ENCODE assay signal across 23 cellular contexts in genomic region chr20:57124346-57124745, GRCh38.
"Had no signal": no experiment of that assay in that cellular context is flagged by ENCODE, and none has a peak within 500 bp of the region (broad histone marks: within the 10 kb centered on the region; RNA-seq: fewer than 3 reads in every experiment).

No MANE protein-coding gene starts in this region.

- H3K27ac ChIP-seq: heart left ventricle, neutrophil, ovary, prostate gland, testis, uterus, WERI-Rb-1 had no signal

- H3K27me3 ChIP-seq: ovary, testis, uterus had no signal

- H3K4me1 ChIP-seq: prostate gland, uterus had no signal

- H3K9me3 ChIP-seq: heart left ventricle, neutrophil, ovary, prostate gland, testis, uterus had no signal

- ATAC-seq: activated CD8-positive, alpha-beta memory T cell treated with anti-CD3 and anti-CD28 coated beads, Interleukin-2, amount 10 ng/mL, durations not matched to agents 7 days and 5 days; activated CD8-positive, alpha-beta T cell treated with anti-CD3 and anti-CD28 coated beads for 36 hours; heart left ventricle; left cardiac atrium; natural killer cell treated with Interleukin-12 subunit alpha and Interleukin-12 subunit beta and Interleukin-15 and Interleukin-18, amount 100 ng/mL, for 72 hours had no signal

- DNase-seq: activated CD4-positive, alpha-beta T cell treated with anti-CD3 and anti-CD28 coated beads, Interleukin-2, amount 10 ng/mL, durations not matched to agents 7 days and 5 days; activated CD4-positive, CD25-positive, alpha-beta regulatory T cell treated with anti-CD3 and anti-CD28 coated beads, Interleukin-2, amount 50 U/mL, for 72 hours; activated CD8-positive, alpha-beta memory T cell treated with anti-CD3 and anti-CD28 coated beads, Interleukin-2, amount 10 ng/mL, durations not matched to agents 7 days and 5 days; activated CD8-positive, alpha-beta T cell treated with anti-CD3 and anti-CD28 coated beads for 36 hours; activated effector memory CD4-positive, alpha-beta T cell treated with anti-CD3 and anti-CD28 coated beads, Interleukin-2, amount 50 U/mL, for 16 hours; activated naive CD4-positive, alpha-beta T cell treated with anti-CD3 and anti-CD28 coated beads, Interleukin-2, amount 10 ng/mL, durations not matched to agents 7 days and 5 days; activated T-cell treated with anti-CD3 and anti-CD28 coated beads for 4 hours; amygdala; cerebellar nuclear complex; cortex of kidney; heart left ventricle; left cardiac atrium; ovary; stimulated activated CD4-positive, alpha-beta T cell treated with anti-CD3 and anti-CD28 coated beads, Interleukin-2, amount 100 ng/mL, for 48 hours; stimulated activated CD8-positive, alpha-beta memory T cell treated with anti-CD3 and anti-CD28 coated beads, Interleukin-4, amount 100 ng/mL, for 48 hours; stimulated activated naive B cell treated with anti-CD40 and anti-IgM and Interleukin-4, amounts not matched to agents 10 μg/mL and 1 μg/mL and 100 μg/mL, for 72 hours; testis; trophoblast cell; uterus; WERI-Rb-1 had no signal

- H3K36me3 ChIP-seq: heart left ventricle, neutrophil, ovary, prostate gland, uterus, WERI-Rb-1 had no signal

- H3K4me3 ChIP-seq: heart left ventricle, ovary, prostate gland, testis, uterus had no signal
